In genomic region chr14:52729585-52729924, GRCh38 we compare ENCODE assay signal across 7 cellular contexts. TPM values are rescaled to one million over a fixed set of nuclear protein-coding genes. Genes with fewer than 3 reads are reported as not detected.
DNase-seq lines count a peak whose midpoint lies in the region; ATAC-seq and TF ChIP-seq lines count a peak whose summit lies in the region.

No MANE protein-coding gene starts in this region.

- H3K27me3 ChIP-seq in right cardiac atrium (ENCODE audit: control insufficient read depth, insufficient read depth): no peaks in the 10 kb centered on the region

- no peak for TF ChIP-seq CTCF in HFFc6 (IDR thresholded peaks at IDR 0.05)

- H3K9me3 Mint-ChIP-seq in HFFc6: no peaks in the 10 kb centered on the region
- H3K9me3 Mint-ChIP-seq in activated CD8-positive, alpha-beta T cell treated with anti-CD3 and anti-CD28 coated beads, Interleukin-2, amount 10 ng/mL, durations not matched to agents 7 days and 5 days (ENCODE audit: insufficient read depth): no peaks in the 10 kb centered on the region
- H3K9me3 Mint-ChIP-seq in stimulated activated naive B cell treated with anti-CD40 and anti-IgM and Interleukin-4, amounts not matched to agents 10 μg/mL and 1 μg/mL and 100 μg/mL, for 72 hours: no peaks in the 10 kb centered on the region

- H3K27me3 Mint-ChIP-seq in HFFc6 (ENCODE audit: insufficient read depth): no peaks in the 10 kb centered on the region; the same call in 1 of the 2 replicates
- no peaks in the 10 kb centered on the region for H3K27me3 Mint-ChIP-seq in activated CD8-positive, alpha-beta T cell treated with anti-CD3 and anti-CD28 coated beads, Interleukin-2, amount 10 ng/mL, durations not matched to agents 7 days and 5 days (ENCODE audit: low read depth)
- H3K27me3 Mint-ChIP-seq in stimulated activated naive B cell treated with anti-CD40 and anti-IgM and Interleukin-4, amounts not matched to agents 10 μg/mL and 1 μg/mL and 100 μg/mL, for 72 hours: no peaks in the 10 kb centered on the region

- 3% methylated on average over 8 of the region's 8 CpGs for WGBS in right cardiac atrium

- peak overlapping the region; percentile 69 for H3K27ac Mint-ChIP-seq in HFFc6
- H3K27ac Mint-ChIP-seq in activated CD8-positive, alpha-beta T cell treated with anti-CD3 and anti-CD28 coated beads, Interleukin-2, amount 10 ng/mL, durations not matched to agents 7 days and 5 days: peak overlapping the region; percentile 89
- H3K27ac Mint-ChIP-seq in stimulated activated naive B cell treated with anti-CD40 and anti-IgM and Interleukin-4, amounts not matched to agents 10 μg/mL and 1 μg/mL and 100 μg/mL, for 72 hours: peak overlapping the region; percentile 94

- POLR2A ChIA-PET in activated CD8-positive, alpha-beta T cell treated with anti-CD3 and anti-CD28 coated beads, Interleukin-2, amount 10 ng/mL, durations not matched to agents 7 days and 5 days (lab: Charles Lee): interaction anchor here (1.7 to 3.6 kb wide), 3 partner anchors 13 to 34 kb away, joined by 6 to 28 read pairs (median 13); partner anchors contain the start of gene ERO1A

- H3K4me3 Mint-ChIP-seq in HFFc6: peak overlapping the region; percentile 98
- H3K4me3 Mint-ChIP-seq in activated CD8-positive, alpha-beta T cell treated with anti-CD3 and anti-CD28 coated beads, Interleukin-2, amount 10 ng/mL, durations not matched to agents 7 days and 5 days: peak overlapping the region; percentile 93
- peak overlapping the region; percentile 87 to 97 for H3K4me3 Mint-ChIP-seq in stimulated activated naive B cell treated with anti-CD40 and anti-IgM and Interleukin-4, amounts not matched to agents 10 μg/mL and 1 μg/mL and 100 μg/mL, for 72 hours

- H3K36me3 Mint-ChIP-seq in HFFc6 (ENCODE audit: low read depth): peaks cover 29% of the 10 kb centered on the region
- peaks cover 53% of the 10 kb centered on the region for H3K36me3 Mint-ChIP-seq in activated CD8-positive, alpha-beta T cell treated with anti-CD3 and anti-CD28 coated beads, Interleukin-2, amount 10 ng/mL, durations not matched to agents 7 days and 5 days (ENCODE audit: low read depth)
- H3K36me3 Mint-ChIP-seq in stimulated activated naive B cell treated with anti-CD40 and anti-IgM and Interleukin-4, amounts not matched to agents 10 μg/mL and 1 μg/mL and 100 μg/mL, for 72 hours: peaks cover 21 to 40% of the 10 kb centered on the region in 2 donors

- intact Hi-C loops in right cardiac atrium (cut with DNase I): no loop called here

- peak overlapping the region; percentile 11 for H3K4me3 ChIP-seq in right cardiac atrium (ENCODE audit: low read length)

- no peaks in the 10 kb centered on the region for H3K4me1 ChIP-seq in right cardiac atrium (ENCODE audit: control insufficient read depth, insufficient read depth, low read length)

- DNase-seq in HFFc6 (no peak), right cardiac atrium (no peak), activated gamma-delta T cell (lab: John Stamatoyannopoulos, UW) (no peak), NOMO-1 treated with dmso at 0.1 percent for 144 hours (lab: John Stamatoyannopoulos, UW; ENCODE audit: unreplicated experiment) (no peak), hepatic stellate cell (ENCODE audit: low spot score) (no peak)
- no peak for DNase-seq in activated CD8-positive, alpha-beta T cell treated with anti-CD3 and anti-CD28 coated beads, Interleukin-2, amount 10 ng/mL, durations not matched to agents 7 days and 5 days
- DNase-seq in stimulated activated naive B cell treated with anti-CD40 and anti-IgM and Interleukin-4, amounts not matched to agents 10 μg/mL and 1 μg/mL and 100 μg/mL, for 72 hours: no peak

- CTCF ChIA-PET in activated CD8-positive, alpha-beta T cell treated with anti-CD3 and anti-CD28 coated beads, Interleukin-2, amount 10 ng/mL, durations not matched to agents 7 days and 5 days (lab: Charles Lee): interaction anchor here (0.8 to 2.7 kb wide), 3 partner anchors 12 to 232 kb away, joined by 3 to 12 read pairs (median 3); no protein-coding TSS in a partner anchor

- no peak for ATAC-seq in activated CD8-positive, alpha-beta T cell treated with anti-CD3 and anti-CD28 coated beads, Interleukin-2, amount 10 ng/mL, durations not matched to agents 7 days and 5 days
- ATAC-seq in right cardiac atrium: no peak
- no peak for ATAC-seq in stimulated activated naive B cell treated with anti-CD40 and anti-IgM and Interleukin-4, amounts not matched to agents 10 μg/mL and 1 μg/mL and 100 μg/mL, for 72 hours (replicated peaks)

- H3K27ac ChIP-seq in right cardiac atrium (ENCODE audit: low read length): no peak overlapping the region

- H3K4me1 Mint-ChIP-seq in HFFc6 (ENCODE audit: low read depth): peaks cover 24% of the 10 kb centered on the region
- peaks cover 40% of the 10 kb centered on the region for H3K4me1 Mint-ChIP-seq in activated CD8-positive, alpha-beta T cell treated with anti-CD3 and anti-CD28 coated beads, Interleukin-2, amount 10 ng/mL, durations not matched to agents 7 days and 5 days (ENCODE audit: low read depth)
- H3K4me1 Mint-ChIP-seq in stimulated activated naive B cell treated with anti-CD40 and anti-IgM and Interleukin-4, amounts not matched to agents 10 μg/mL and 1 μg/mL and 100 μg/mL, for 72 hours: peaks cover 11 to 40% of the 10 kb centered on the region in 2 donors

- H3K9me3 ChIP-seq in right cardiac atrium (ENCODE audit: control insufficient read depth, low read length): no peaks in the 10 kb centered on the region

RNA-seq across cellular contexts. Expression of gene STYX, which starts 0.4 kb away (rescaled TPM):
- 10 to 100 TPM; 19.3 to 24.7 (median 22.8) TPM for total RNA-seq in HFFc6 (2021; fragmentation: NEBNext Ultra II Directional; extraction: Animal tissue kit (Norgen Biotek cat#: 25700))
- total RNA-seq in activated CD8-positive, alpha-beta T cell treated with anti-CD3 and anti-CD28 coated beads, Interleukin-2, amount 10 ng/mL, durations not matched to agents 7 days and 5 days: 10 to 100 TPM; 19.9 to 21.9 TPM
- 10 to 100 TPM; 12.7 to 13.6 (median 12.9) TPM for total RNA-seq in right cardiac atrium
- 6.6 TPM for polyA plus RNA-seq in right cardiac atrium

RNA-seq across cellular contexts. Expression of gene PSMC6, which starts 22.6 kb away (rescaled TPM):
- 100 to 1,000 TPM in 3 of 6 experiments, 10 to 100 TPM in 3; 78.9 to 110 (median 95.3) TPM for total RNA-seq in HFFc6 (2021; fragmentation: NEBNext Ultra II Directional; extraction: Animal tissue kit (Norgen Biotek cat#: 25700))
- total RNA-seq in activated CD8-positive, alpha-beta T cell treated with anti-CD3 and anti-CD28 coated beads, Interleukin-2, amount 10 ng/mL, durations not matched to agents 7 days and 5 days: 10 to 100 TPM; 85.3 to 88.2 TPM
- 10 to 100 TPM; 66.9 to 79.2 (median 77.2) TPM for total RNA-seq in right cardiac atrium
- 84.8 TPM for polyA plus RNA-seq in right cardiac atrium

RNA-seq across cellular contexts. Expression of gene ERO1A, which starts 34.2 kb away (rescaled TPM):
- 10 to 100 TPM; 55.6 to 64.8 (median 59.6) TPM for total RNA-seq in HFFc6 (2021; fragmentation: NEBNext Ultra II Directional; extraction: Animal tissue kit (Norgen Biotek cat#: 25700))
- 100 to 1,000 TPM; 198 to 200 TPM for total RNA-seq in activated CD8-positive, alpha-beta T cell treated with anti-CD3 and anti-CD28 coated beads, Interleukin-2, amount 10 ng/mL, durations not matched to agents 7 days and 5 days
- 10 to 100 TPM; 13.6 to 19.1 (median 15.7) TPM for total RNA-seq in right cardiac atrium
- 7.2 TPM for polyA plus RNA-seq in right cardiac atrium
